Comparison of ENCODE assay signal across 9 cellular contexts in the genomic region with DNA sequence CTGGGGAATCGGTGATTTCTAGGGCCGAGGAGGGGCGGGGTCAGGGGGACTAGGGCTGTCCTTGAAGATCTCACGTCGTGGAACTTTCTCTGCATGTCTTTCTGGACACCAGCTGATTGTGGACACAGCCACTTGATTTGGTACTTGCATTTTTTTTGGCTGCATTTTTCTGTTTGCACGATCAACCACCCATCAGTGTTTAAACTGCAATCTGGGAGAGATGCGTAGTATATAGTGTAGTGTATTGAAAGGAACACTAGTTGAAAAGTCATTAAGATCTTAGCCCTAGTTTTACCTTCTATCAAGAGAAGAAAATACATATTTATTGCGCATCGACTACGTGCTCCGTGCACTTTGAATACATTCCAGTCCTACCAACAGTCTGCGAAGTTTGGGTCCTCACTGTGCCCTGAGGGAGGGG. TPM values are rescaled to one million over a fixed set of nuclear protein-coding genes. Genes with fewer than 3 reads are reported as not detected.
DNase-seq lines count a peak whose midpoint lies in the region; ATAC-seq and TF ChIP-seq lines count a peak whose summit lies in the region.
"Had no signal": no experiment of that assay in that cellular context is flagged by ENCODE, and none has a peak within 500 bp of the region (broad histone marks: within the 10 kb centered on the region; RNA-seq: fewer than 3 reads in every experiment).

No MANE protein-coding gene starts in this region.

- no peak overlapping the region for H3K56ac ChIP-seq in H9 (ENCODE audit: insufficient read length, low read depth, low read length)

- no peak overlapping the region for H2AFZ ChIP-seq in H9 (ENCODE audit: low read length)

- H4K5ac ChIP-seq in H9 (ENCODE audit: insufficient read length, low read depth, low read length), result no peak overlapping the region

- H3K4me2 ChIP-seq in H9 (ENCODE audit: insufficient read depth, insufficient read length, low read length), result peak overlapping the region; percentile 93

- intact Hi-C loops in esophagus squamous epithelium (cut with DNase I) (loop anchor here (5.0 kb wide), 1 partner anchor 89 kb away; no protein-coding TSS in a partner anchor), psoas muscle (cut with DNase I) (loop anchor here (2.0 to 5.0 kb wide), 2 partner anchors 39 to 91 kb away; partner anchors contain the start of gene FRK (in 1 of the 2))

- no peak overlapping the region for H4K8ac ChIP-seq in H9 (replicated peaks; ENCODE audit: insufficient read length, low read depth, low read length)

- peaks cover 4% of the 10 kb centered on the region; the same call in 1 of the 2 replicates for H3K79me2 ChIP-seq in H9 (ENCODE audit: insufficient read depth, low read length)

- H3K23me2 ChIP-seq in H9 (ENCODE audit: insufficient read length, low read depth, low read length, poor library complexity, severe bottlenecking), result no peaks in the 10 kb centered on the region

- H3K9ac ChIP-seq in H9 (ENCODE audit: extremely low read depth, insufficient read length, low read length), result peak overlapping the region; percentile 94

- H3K9me3 ChIP-seq in H9 (ENCODE audit: control insufficient read depth, low read depth, low read length) (no peaks in the 10 kb centered on the region), esophagus squamous epithelium (peaks cover 0 to 3% (median 3%) of the 10 kb centered on the region in 3 donors), psoas muscle (no peaks in the 10 kb centered on the region)

- no peak overlapping the region for H2BK5ac ChIP-seq in H9 (ENCODE audit: insufficient read length, low read length)

- no peak overlapping the region for H3K4ac ChIP-seq in H9 (ENCODE audit: low read depth, low read length)

- H2BK20ac ChIP-seq in H9 (ENCODE audit: low read depth, low read length, poor library complexity, severe bottlenecking), result no peak overlapping the region

- no peak for DNase-seq in H9
- DNase-seq in esophagus squamous epithelium (lab: John Stamatoyannopoulos, UW), result no peak
- no peak for DNase-seq in psoas muscle
- DNase-seq in NCI-H1930 (lab: John Stamatoyannopoulos, UW), result no peak
- no peak for DNase-seq in NCI-H524 (lab: John Stamatoyannopoulos, UW)

- no peak overlapping the region for H2AK5ac ChIP-seq in H9 (ENCODE audit: insufficient read length, low read length)

- H3K27me3 ChIP-seq in H9 (ENCODE audit: insufficient read depth, low read length) (no peaks in the 10 kb centered on the region), esophagus squamous epithelium (no peaks in the 10 kb centered on the region), psoas muscle (ENCODE audit: insufficient read depth in 3 of 3, low read length in 2 of 3) (no peaks in the 10 kb centered on the region)

- no peaks in the 10 kb centered on the region for H4K20me1 ChIP-seq in H9 (ENCODE audit: control insufficient read depth, insufficient read depth, insufficient read length)

- H3K18ac ChIP-seq in H9 (ENCODE audit: insufficient read length, low read depth, low read length), result peak overlapping the region; percentile 98

- TF ChIP-seq CTCF in H9 (conservative IDR thresholded peaks at IDR 0.05) (no peak), VCaP (conservative IDR thresholded peaks at IDR 0.05) (no peak), esophagus squamous epithelium (IDR thresholded peaks at IDR 0.05) (no peak), psoas muscle (IDR thresholded peaks at IDR 0.05) (no peak)

- no peak overlapping the region for H3K23ac ChIP-seq in H9 (ENCODE audit: insufficient read length, low read depth, low read length)

- no peak overlapping the region for H3K27ac ChIP-seq in H9 (ENCODE audit: insufficient read length, low read depth, low read length)
- H3K27ac ChIP-seq in VCaP, result peak overlapping the region; percentile 96
- peak overlapping the region; percentile 93 to 98 (median 96) for H3K27ac ChIP-seq in esophagus squamous epithelium
- peak overlapping the region; percentile 95 for H3K27ac ChIP-seq in psoas muscle

- no peaks in the 10 kb centered on the region; the same call in 1 of the 2 replicates for H3K27me3 Mint-ChIP-seq in H9 (ENCODE audit: low read depth)

- H2BK12ac ChIP-seq in H9 (ENCODE audit: insufficient read length, low read depth, low read length), result no peak overlapping the region

- peaks cover 59 to 61% of the 10 kb centered on the region in 2 experiments for H3K4me1 Mint-ChIP-seq in H9

- H3K27ac Mint-ChIP-seq in H9, result peak overlapping the region; percentile 84 to 98 (median 95)

- peak overlapping the region; percentile 77 to 91 (median 86) for H3K4me3 ChIP-seq in esophagus squamous epithelium
- H3K4me3 ChIP-seq in psoas muscle, result peak overlapping the region; percentile 87

- no peak overlapping the region for H4K91ac ChIP-seq in H9 (ENCODE audit: insufficient read length, low read depth, low read length)

- WGBS in H9 (ENCODE audit: extremely low coverage, insufficient read length, low lambda C conversion rate), result no CpG with 5 or more reads among the region's 12 CpGs
- WGBS in esophagus squamous epithelium, 2 donors, result 1% methylated on average over 11 to 12 of the region's 12 CpGs
- 1 to 2% (median 1%) methylated on average over 12 of the region's 12 CpGs for WGBS in psoas muscle, 3 donors

- peaks cover 6 to 26% (median 11%) of the 10 kb centered on the region in 3 experiments for H3K36me3 Mint-ChIP-seq in H9 (ENCODE audit: insufficient read depth in 1 of 3, low read depth in 3 of 3)

- H3K14ac ChIP-seq in H9 (ENCODE audit: insufficient read depth, low read length), result peak overlapping the region; percentile 99; the same call in 1 of the 2 replicates

- peak overlapping the region; percentile 87 to 93 for H3K4me3 Mint-ChIP-seq in H9

- H3K9me3 Mint-ChIP-seq in H9, result peaks cover 6% of the 10 kb centered on the region in 2 experiments

- H3K4me1 ChIP-seq in H9 (ENCODE audit: insufficient read depth, low read length) (peaks cover 10% of the 10 kb centered on the region), esophagus squamous epithelium (peaks cover 7 to 58% (median 17%) of the 10 kb centered on the region in 3 donors), psoas muscle (peaks cover 52% of the 10 kb centered on the region)

- H2BK120ac ChIP-seq in H9 (ENCODE audit: low read depth, low read length, poor library complexity, severe bottlenecking), result no peak overlapping the region

- no peak overlapping the region for H2BK15ac ChIP-seq in H9 (ENCODE audit: low read depth, low read length)

- no peak for TF ChIP-seq POLR2A in esophagus squamous epithelium (IDR thresholded peaks at IDR 0.05)

- ATAC-seq in psoas muscle (no peak), HG03342 (IDR thresholded peaks at IDR 0.05; ENCODE audit: unreplicated experiment) (no peak), GM18520 (IDR thresholded peaks at IDR 0.05; ENCODE audit: unreplicated experiment) (no peak)

- no peaks in the 10 kb centered on the region for H3K79me1 ChIP-seq in H9 (ENCODE audit: insufficient read depth, low read depth, low read length, poor library complexity, severe bottlenecking)

- H3K36me3 ChIP-seq in esophagus squamous epithelium (peaks cover 0 to 4% (median 0%) of the 10 kb centered on the region in 3 donors), psoas muscle (ENCODE audit: insufficient read depth in 1 of 2, low read depth in 1 of 2) (no peaks in the 10 kb centered on the region)

- no peak overlapping the region for H3T11ph ChIP-seq in H9 (ENCODE audit: low read length)

RNA-seq across cellular contexts. Expression of gene NT5DC1, which starts 0.7 kb away (rescaled TPM):
- 54.2 and 64.9 TPM in 2 replicates for total RNA-seq in H9 (2021)
- total RNA-seq in esophagus squamous epithelium, result 10 to 100 TPM in 1 of 4 donors, 1 to 10 TPM in 3; 6.3 to 11.7 (median 8.3) TPM
- total RNA-seq in psoas muscle, result 10 to 100 TPM; 26.7 to 30.9 (median 27.8) TPM
- 10 to 100 TPM in 2 of 3 donors, 1 to 10 TPM in 1; 4.6 to 12.7 (median 12.3) TPM for polyA plus RNA-seq in psoas muscle

RNA-seq across cellular contexts. Expression of gene COL10A1, which starts 24.6 kb away (rescaled TPM):
- total RNA-seq in H9 (2021) (not detected in 2 replicates), esophagus squamous epithelium (not detected), psoas muscle (under 1 TPM in 1 of 4 donors, not detected in 3; 0.41 TPM)
- polyA plus RNA-seq in psoas muscle, result under 1 TPM in 1 of 3 donors, not detected in 2; 0.08 TPM
- total RNA-seq: activated CD8-positive, alpha-beta memory T cell treated with anti-CD3 and anti-CD28 coated beads for 36 hours had no signal

RNA-seq across cellular contexts. Expression of gene FRK, which starts 40.6 kb away (rescaled TPM):
- total RNA-seq in H9 (2021) (0.09 and 0.15 TPM in 2 replicates), esophagus squamous epithelium (10 to 100 TPM in 2 of 4 donors, 1 to 10 TPM in 2; 5.0 to 12.1 (median 10.0) TPM), psoas muscle (1 to 10 TPM; 1.4 to 4.2 (median 1.8) TPM)
- polyA plus RNA-seq in psoas muscle, result 1 to 10 TPM in 1 of 3 donors, under 1 TPM in 2; 0.10 to 1.3 (median 0.44) TPM
